Comparison of ENCODE assay signal across 19 cellular contexts in genomic region chr12:123991402-123991951, GRCh38. TPM values are rescaled to one million over a fixed set of nuclear protein-coding genes. Genes with fewer than 3 reads are reported as not detected.
DNase-seq lines count a peak whose midpoint lies in the region; ATAC-seq, FAIRE-seq and TF ChIP-seq lines count a peak whose summit lies in the region.
"Had no signal": no experiment of that assay in that cellular context is flagged by ENCODE, and none has a peak within 500 bp of the region (broad histone marks: within the 10 kb centered on the region; RNA-seq: fewer than 3 reads in every experiment).

No MANE protein-coding gene starts in this region.

- no peaks in the 10 kb centered on the region for H3K27me3 Mint-ChIP-seq in naive thymus-derived CD8-positive, alpha-beta T cell

- H3K4me2 ChIP-seq in GM23248 (ENCODE audit: unreplicated experiment): peak overlapping the region; percentile 24

- no peak overlapping the region for H2AFZ ChIP-seq in GM23248

- no peaks in the 10 kb centered on the region for H3K27me3 ChIP-seq in GM23248 (replicated peaks; ENCODE audit: insufficient read depth)
- H3K27me3 ChIP-seq in Peyer's patch: no peaks in the 10 kb centered on the region
- no peaks in the 10 kb centered on the region for H3K27me3 ChIP-seq in small intestine (ENCODE audit: control insufficient read depth in 2 of 2, insufficient read depth in 2 of 2, low read length in 2 of 2)
- no peaks in the 10 kb centered on the region for H3K27me3 ChIP-seq in right cardiac atrium (ENCODE audit: control insufficient read depth, insufficient read depth)
- H3K27me3 ChIP-seq: uterus had no signal

- H3K27ac Mint-ChIP-seq in naive thymus-derived CD8-positive, alpha-beta T cell: no peak overlapping the region
- H3K27ac Mint-ChIP-seq: endodermal cell had no signal

- H3F3A ChIP-seq in GM23248 (ENCODE audit: insufficient read depth): peaks cover 39% of the 10 kb centered on the region

- intact Hi-C loops in right cardiac atrium (cut with DNase I): no loop called here

- in situ Hi-C loops in GM23248 (cut with MboI): no loop called here

- ATAC-seq in esophagus mucosa (peak; percentile 47), GM21381 (IDR thresholded peaks at IDR 0.05; ENCODE audit: unreplicated experiment) (no peak), right cardiac atrium (no peak)
- no peak for ATAC-seq in naive thymus-derived CD8-positive, alpha-beta T cell
- ATAC-seq: left lobe of liver had no signal

- no peak for TF ChIP-seq CTCF in Peyer's patch (IDR thresholded peaks at IDR 0.05)

- H3K36me3 ChIP-seq in GM23248 (ENCODE audit: low read depth) (peaks cover 9% of the 10 kb centered on the region), Peyer's patch (peaks cover 0 to 39% (median 0%) of the 10 kb centered on the region in 3 donors), small intestine (ENCODE audit: control insufficient read depth in 2 of 2, insufficient read depth in 2 of 2, low read length in 2 of 2) (peaks cover 3 to 14% of the 10 kb centered on the region in 2 donors)
- H3K36me3 ChIP-seq: uterus had no signal

- H3K4me1 ChIP-seq in GM23248 (ENCODE audit: insufficient read depth): peaks cover 31% of the 10 kb centered on the region
- H3K4me1 ChIP-seq in Peyer's patch: peaks cover 0 to 32% (median 0%) of the 10 kb centered on the region in 4 donors
- peaks cover 6 to 21% of the 10 kb centered on the region in 2 donors for H3K4me1 ChIP-seq in small intestine (ENCODE audit: control insufficient read depth in 2 of 2, insufficient read depth in 1 of 2, low read depth in 1 of 2, low read length in 1 of 2)
- peaks cover 30% of the 10 kb centered on the region for H3K4me1 ChIP-seq in right cardiac atrium (ENCODE audit: control insufficient read depth, insufficient read depth, low read length)
- H3K4me1 ChIP-seq: uterus had no signal

- H3K4me3 Mint-ChIP-seq in naive thymus-derived CD8-positive, alpha-beta T cell: no peak overlapping the region
- H3K4me3 Mint-ChIP-seq: endodermal cell had no signal

- no peaks in the 10 kb centered on the region for H3K9me3 Mint-ChIP-seq in naive thymus-derived CD8-positive, alpha-beta T cell
- H3K9me3 Mint-ChIP-seq: endodermal cell had no signal

- H3K27ac ChIP-seq in GM23248: peak overlapping the region; percentile 2; the same call in 1 of the 2 replicates
- peak overlapping the region in 3 of 4 donors; percentile 49 to 85 (median 77) for H3K27ac ChIP-seq in Peyer's patch
- H3K27ac ChIP-seq in small intestine (ENCODE audit: low read depth in 1 of 2, low read length in 1 of 2): peak overlapping the region; percentile 88 to 92
- H3K27ac ChIP-seq in right cardiac atrium (ENCODE audit: low read length): no peak overlapping the region
- H3K27ac ChIP-seq: uterus had no signal

- TF ChIP-seq POLR2A in Peyer's patch (IDR thresholded peaks at IDR 0.05): no peak

- DNase-seq in GM23248: peak; percentile 29
- peak in 1 of 3 donors; percentile 73 for DNase-seq in Peyer's patch
- peak; percentile 92 for DNase-seq in small intestine
- DNase-seq in right cardiac atrium: no peak
- DNase-seq in naive thymus-derived CD8-positive, alpha-beta T cell: no peak
- DNase-seq: activated CD4-positive, alpha-beta T cell treated with anti-CD3 and anti-CD28 coated beads for 4 hours; activated gamma-delta T cell treated with Interleukin-2 at 50 U/mL for 16 hours; amygdala; endodermal cell; Kasumi-1; NCI-H1417 treated with DMSO at 0.1 percent for 48 hours; NCI-H2171; occipital lobe; RPMI8226; uterus had no signal

- H4K20me1 ChIP-seq in GM23248 (ENCODE audit: insufficient read depth): no peaks in the 10 kb centered on the region

- no peaks in the 10 kb centered on the region for H3K9me2 ChIP-seq in GM23248 (ENCODE audit: insufficient read depth)

- H3K9ac ChIP-seq in GM23248: no peak overlapping the region

- H3K36me3 Mint-ChIP-seq in naive thymus-derived CD8-positive, alpha-beta T cell: peaks cover 8 to 70% (median 27%) of the 10 kb centered on the region in 3 donors

- POLR2A ChIA-PET in naive thymus-derived CD8-positive, alpha-beta T cell (lab: Charles Lee): no interaction called here

- FAIRE-seq in small intestine (lab: Jason Lieb, UNC): no peak
- FAIRE-seq: D721Med had no signal

- no peaks in the 10 kb centered on the region; the same call in 1 of the 2 replicates for H3K79me2 ChIP-seq in GM23248 (ENCODE audit: insufficient read depth)

- H3K4me1 Mint-ChIP-seq in naive thymus-derived CD8-positive, alpha-beta T cell: peaks cover 36 to 61% (median 43%) of the 10 kb centered on the region in 4 donors

- H3K4me3 ChIP-seq in GM23248 (no peak overlapping the region), Peyer's patch (no peak overlapping the region), small intestine (ENCODE audit: low read depth in 1 of 2, low read length in 2 of 2) (no peak overlapping the region), right cardiac atrium (ENCODE audit: low read length) (no peak overlapping the region)
- H3K4me3 ChIP-seq: uterus had no signal

- WGBS in GM23248 (ENCODE audit: low coverage in 1 of 2, low lambda C conversion rate in 2 of 2, missing lambda C conversion rate in 2 of 2), 2 experiments: 100% methylated on average over 2 of the region's 2 CpGs
- WGBS in small intestine, 3 donors: 4 to 68% (median 37%) methylated on average over 2 of the region's 2 CpGs
- WGBS in right cardiac atrium: 90% methylated on average over 2 of the region's 2 CpGs

- H3K9me3 ChIP-seq in GM23248 (ENCODE audit: low read depth) (no peaks in the 10 kb centered on the region), Peyer's patch (no peaks in the 10 kb centered on the region), small intestine (ENCODE audit: control insufficient read depth, low read depth) (no peaks in the 10 kb centered on the region), right cardiac atrium (ENCODE audit: control insufficient read depth, low read length) (no peaks in the 10 kb centered on the region)
- H3K9me3 ChIP-seq: uterus had no signal

RNA-seq across cellular contexts. Expression of gene ZNF664, which starts 18.5 kb away (rescaled TPM):
- 29.1 and 36.3 TPM in 2 replicates for total RNA-seq in GM23248 (2014; rRNA removed; shearing (Covaris generic))
- 10.7 and 11.3 TPM in 2 replicates for polyA plus RNA-seq in GM23248 (2016; fragmentation: Nextera tagmentation; extraction: Ambion mirVana)
- total RNA-seq in Peyer's patch: 100 to 1,000 TPM in 3 of 4 donors, 10 to 100 TPM in 1; 75.9 to 160 (median 114) TPM
- 38.4 TPM for total RNA-seq in esophagus mucosa
- polyA plus RNA-seq in small intestine: 100 to 1,000 TPM in 1 of 3 donors, 10 to 100 TPM in 2; 59.9 to 104 (median 80.8) TPM
- total RNA-seq in right cardiac atrium: 10 to 100 TPM; 73.6 to 80.6 (median 77.0) TPM
- 50.2 TPM for polyA plus RNA-seq in right cardiac atrium
- total RNA-seq in naive thymus-derived CD8-positive, alpha-beta T cell: 10 to 100 TPM; 43.9 to 47.9 TPM
- polyA plus RNA-seq in naive thymus-derived CD8-positive, alpha-beta T cell: 10 to 100 TPM in 2 of 3 donors, 1 to 10 TPM in 1; 9.4 to 10.8 (median 10.3) TPM

RNA-seq across cellular contexts. Expression of gene CCDC92, which starts 18.8 kb away (rescaled TPM):
- 13.2 and 20.3 TPM in 2 replicates for total RNA-seq in GM23248 (2014; rRNA removed; shearing (Covaris generic))
- 49.5 and 54.7 TPM in 2 replicates for polyA plus RNA-seq in GM23248 (2016; fragmentation: Nextera tagmentation; extraction: Ambion mirVana)
- 10 to 100 TPM; 23.1 to 33.3 (median 30.9) TPM for total RNA-seq in Peyer's patch
- 9.9 TPM for total RNA-seq in esophagus mucosa
- polyA plus RNA-seq in small intestine: 10 to 100 TPM; 21.1 to 33.5 (median 26.2) TPM
- 10 to 100 TPM; 47.5 to 64.4 (median 52.4) TPM for total RNA-seq in right cardiac atrium
- polyA plus RNA-seq in right cardiac atrium: 80.0 TPM
- total RNA-seq in naive thymus-derived CD8-positive, alpha-beta T cell: 10 to 100 TPM; 23.3 to 28.2 TPM
- polyA plus RNA-seq in naive thymus-derived CD8-positive, alpha-beta T cell: 10 to 100 TPM; 16.7 to 34.0 (median 21.1) TPM

Comparison
In these comparisons a context has a peak if more than half of its experiments do, and no peak if none do; other contexts are left out.
1. DNase-seq: peak in GM23248 (single experiment) and small intestine (single experiment); none in right cardiac atrium (0 of 3) and naive thymus-derived CD8-positive, alpha-beta T cell (0 of 10).